In the genomic region with DNA sequence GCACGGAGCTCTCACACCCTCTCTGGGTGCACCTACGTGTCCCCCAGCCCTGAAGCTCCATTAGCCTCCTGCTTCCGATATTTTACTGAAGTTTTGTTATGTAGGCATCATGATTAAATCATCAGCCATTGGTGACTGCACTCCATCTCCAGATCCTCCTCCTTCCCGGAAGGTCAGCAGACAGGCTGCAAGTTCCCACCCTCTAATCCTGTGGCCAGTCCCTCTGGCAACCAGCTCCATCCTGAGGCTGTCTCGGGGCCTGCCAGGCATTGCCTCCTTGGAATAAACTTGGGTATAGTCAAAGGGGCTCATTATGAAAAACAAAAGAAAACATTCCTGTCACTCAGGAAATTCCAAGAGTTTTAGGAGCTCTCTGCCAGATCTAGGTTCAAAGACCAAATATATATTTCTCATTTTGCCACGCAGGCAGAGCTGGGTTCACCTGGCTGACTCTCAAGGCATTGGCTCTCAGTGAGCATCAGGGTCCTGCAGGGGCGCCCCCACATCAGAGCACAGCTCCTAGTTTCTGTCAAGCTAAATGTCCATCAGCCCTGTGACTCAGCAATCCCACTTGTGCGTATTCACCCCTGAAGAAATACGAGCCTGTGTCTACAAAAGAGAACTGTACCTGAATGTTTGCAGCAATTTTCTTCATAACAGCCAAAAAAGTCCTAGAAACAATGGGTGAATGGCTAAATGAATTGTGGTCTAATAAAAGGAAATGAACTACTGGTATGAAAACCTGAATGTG, we compare ENCODE assay signal across 1 cellular context.
TF ChIP-seq lines count a peak whose summit lies in the region.

No MANE protein-coding gene starts in this region.

TF ChIP-seq in GM23338, 12 proteins besides CTCF, POLR2A, EP300 and RAD21 (continued from another document):
- TF ChIP-seq, protein P1, sequence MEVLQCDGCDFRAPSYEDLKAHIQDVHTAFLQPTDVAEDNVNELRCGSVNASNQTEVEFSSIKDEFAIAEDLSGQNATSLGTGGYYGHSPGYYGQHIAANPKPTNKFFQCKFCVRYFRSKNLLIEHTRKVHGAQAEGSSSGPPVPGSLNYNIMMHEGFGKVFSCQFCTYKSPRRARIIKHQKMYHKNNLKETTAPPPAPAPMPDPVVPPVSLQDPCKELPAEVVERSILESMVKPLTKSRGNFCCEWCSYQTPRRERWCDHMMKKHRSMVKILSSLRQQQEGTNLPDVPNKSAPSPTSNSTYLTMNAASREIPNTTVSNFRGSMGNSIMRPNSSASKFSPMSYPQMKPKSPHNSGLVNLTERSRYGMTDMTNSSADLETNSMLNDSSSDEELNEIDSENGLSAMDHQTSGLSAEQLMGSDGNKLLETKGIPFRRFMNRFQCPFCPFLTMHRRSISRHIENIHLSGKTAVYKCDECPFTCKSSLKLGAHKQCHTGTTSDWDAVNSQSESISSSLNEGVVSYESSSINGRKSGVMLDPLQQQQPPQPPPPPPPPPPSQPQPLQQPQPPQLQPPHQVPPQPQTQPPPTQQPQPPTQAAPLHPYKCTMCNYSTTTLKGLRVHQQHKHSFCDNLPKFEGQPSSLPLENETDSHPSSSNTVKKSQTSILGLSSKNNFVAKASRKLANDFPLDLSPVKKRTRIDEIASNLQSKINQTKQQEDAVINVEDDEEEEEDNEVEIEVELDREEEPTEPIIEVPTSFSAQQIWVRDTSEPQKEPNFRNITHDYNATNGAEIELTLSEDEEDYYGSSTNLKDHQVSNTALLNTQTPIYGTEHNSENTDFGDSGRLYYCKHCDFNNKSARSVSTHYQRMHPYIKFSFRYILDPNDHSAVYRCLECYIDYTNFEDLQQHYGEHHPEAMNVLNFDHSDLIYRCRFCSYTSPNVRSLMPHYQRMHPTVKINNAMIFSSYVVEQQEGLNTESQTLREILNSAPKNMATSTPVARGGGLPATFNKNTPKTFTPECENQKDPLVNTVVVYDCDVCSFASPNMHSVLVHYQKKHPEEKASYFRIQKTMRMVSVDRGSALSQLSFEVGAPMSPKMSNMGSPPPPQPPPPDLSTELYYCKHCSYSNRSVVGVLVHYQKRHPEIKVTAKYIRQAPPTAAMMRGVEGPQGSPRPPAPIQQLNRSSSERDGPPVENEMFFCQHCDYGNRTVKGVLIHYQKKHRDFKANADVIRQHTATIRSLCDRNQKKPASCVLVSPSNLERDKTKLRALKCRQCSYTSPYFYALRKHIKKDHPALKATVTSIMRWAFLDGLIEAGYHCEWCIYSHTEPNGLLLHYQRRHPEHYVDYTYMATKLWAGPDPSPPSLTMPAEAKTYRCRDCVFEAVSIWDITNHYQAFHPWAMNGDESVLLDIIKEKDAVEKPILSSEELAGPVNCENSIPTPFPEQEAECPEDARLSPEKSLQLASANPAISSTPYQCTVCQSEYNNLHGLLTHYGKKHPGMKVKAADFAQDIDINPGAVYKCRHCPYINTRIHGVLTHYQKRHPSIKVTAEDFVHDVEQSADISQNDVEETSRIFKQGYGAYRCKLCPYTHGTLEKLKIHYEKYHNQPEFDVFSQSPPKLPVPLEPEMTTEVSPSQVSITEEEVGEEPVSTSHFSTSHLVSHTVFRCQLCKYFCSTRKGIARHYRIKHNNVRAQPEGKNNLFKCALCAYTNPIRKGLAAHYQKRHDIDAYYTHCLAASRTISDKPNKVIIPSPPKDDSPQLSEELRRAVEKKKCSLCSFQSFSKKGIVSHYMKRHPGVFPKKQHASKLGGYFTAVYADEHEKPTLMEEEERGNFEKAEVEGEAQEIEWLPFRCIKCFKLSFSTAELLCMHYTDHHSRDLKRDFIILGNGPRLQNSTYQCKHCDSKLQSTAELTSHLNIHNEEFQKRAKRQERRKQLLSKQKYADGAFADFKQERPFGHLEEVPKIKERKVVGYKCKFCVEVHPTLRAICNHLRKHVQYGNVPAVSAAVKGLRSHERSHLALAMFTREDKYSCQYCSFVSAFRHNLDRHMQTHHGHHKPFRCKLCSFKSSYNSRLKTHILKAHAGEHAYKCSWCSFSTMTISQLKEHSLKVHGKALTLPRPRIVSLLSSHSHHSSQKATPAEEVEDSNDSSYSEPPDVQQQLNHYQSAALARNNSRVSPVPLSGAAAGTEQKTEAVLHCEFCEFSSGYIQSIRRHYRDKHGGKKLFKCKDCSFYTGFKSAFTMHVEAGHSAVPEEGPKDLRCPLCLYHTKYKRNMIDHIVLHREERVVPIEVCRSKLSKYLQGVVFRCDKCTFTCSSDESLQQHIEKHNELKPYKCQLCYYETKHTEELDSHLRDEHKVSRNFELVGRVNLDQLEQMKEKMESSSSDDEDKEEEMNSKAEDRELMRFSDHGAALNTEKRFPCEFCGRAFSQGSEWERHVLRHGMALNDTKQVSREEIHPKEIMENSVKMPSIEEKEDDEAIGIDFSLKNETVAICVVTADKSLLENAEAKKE (CRISPR knock-in tag; IDR thresholded peaks at IDR 0.05), result no peak
- no peak for TF ChIP-seq NANOG (IDR thresholded peaks at IDR 0.05; ENCODE audit: borderline replicate concordance)
- TF ChIP-seq ZNF331 (CRISPR knock-in tag; IDR thresholded peaks at IDR 0.05; ENCODE audit: low read depth), result no peak
- TF ChIP-seq EZH2phosphoT487 (IDR thresholded peaks at IDR 0.05; ENCODE audit: unreplicated experiment), result no peak
- TF ChIP-seq EZH2 (IDR thresholded peaks at IDR 0.05; ENCODE audit: low read depth, unreplicated experiment), result no peak
- no peak for TF ChIP-seq POLR2AphosphoS5 (IDR thresholded peaks at IDR 0.05; ENCODE audit: low read depth)
- TF ChIP-seq CREB1 (CRISPR knock-in tag; IDR thresholded peaks at IDR 0.05; ENCODE audit: low read depth), result no peak
- TF ChIP-seq JUNB (IDR thresholded peaks at IDR 0.05; ENCODE audit: unreplicated experiment), result no peak
- no peak for TF ChIP-seq STAT1 (IDR thresholded peaks at IDR 0.05; ENCODE audit: unreplicated experiment)
